Comparison of ENCODE assay signal across 24 cellular contexts in the genomic region with DNA sequence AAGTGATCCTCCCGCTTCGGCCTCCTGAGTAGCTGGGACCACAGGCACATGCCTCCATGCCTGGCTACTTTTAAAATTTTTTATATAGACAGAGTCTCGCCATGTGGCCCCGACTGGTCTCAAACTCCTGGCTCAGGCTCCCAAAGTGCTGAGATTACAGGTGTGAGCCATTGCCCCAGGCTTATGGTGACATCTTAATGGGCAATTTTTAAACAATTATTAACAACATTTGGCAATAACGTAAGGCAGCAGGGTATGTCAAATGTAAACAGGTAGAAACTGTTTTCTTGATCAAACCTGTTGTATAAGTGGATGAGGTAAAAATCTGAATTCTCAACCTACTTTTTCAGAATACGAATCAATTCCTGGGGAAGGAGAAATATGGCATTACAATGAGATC.
"Had no signal": no experiment of that assay in that cellular context is flagged by ENCODE, and none has a peak within 500 bp of the region (broad histone marks: within the 10 kb centered on the region; RNA-seq: fewer than 3 reads in every experiment).

No MANE protein-coding gene starts in this region.

- ATAC-seq: left cardiac atrium; mucosa of descending colon; natural killer cell treated with Interleukin-12 subunit alpha and Interleukin-12 subunit beta and Interleukin-15 and Interleukin-18, amount 100 ng/mL, for 72 hours; sciatic nerve; stimulated activated naive CD8-positive, alpha-beta T cell treated with anti-CD3 and anti-CD28 coated beads, Interleukin-15, amount 100 ng/mL, for 72 hours had no signal

- H3K27ac ChIP-seq: colonic mucosa, left lung, neural progenitor cell, parathyroid adenoma, right atrium auricular region, suprapubic skin, vagina had no signal

- DNase-seq: colonic mucosa; effector memory CD4-positive, alpha-beta T cell; erythroblast; hypothalamus; immature natural killer cell; left cardiac atrium; left lung; mesenchymal stem cell; mucosa of descending colon; naive B cell; stimulated activated CD4-positive, alpha-beta T cell treated with anti-CD3 and anti-CD28 coated beads, Interleukin-12 subunit alpha, Interleukin-12 subunit beta, amount 100 ng/mL, for 4 hours; stimulated activated CD4-positive, alpha-beta T cell treated with anti-CD3 and anti-CD28 coated beads, Interleukin-1b, Interleukin-23, amount 100 ng/mL, for 48 hours; stimulated activated CD4-positive, alpha-beta T cell treated with anti-CD3 and anti-CD28 coated beads, Interleukin-4, amount 100 ng/mL, for 1 hour; stimulated activated CD8-positive, alpha-beta memory T cell treated with anti-CD3 and anti-CD28 coated beads, Interleukin-4, amount 100 ng/mL, for 48 hours; stimulated activated naive CD4-positive, alpha-beta T cell; stimulated activated naive CD8-positive, alpha-beta T cell treated with anti-CD3 and anti-CD28 coated beads, Interleukin-15, amount 100 ng/mL, for 72 hours; trophoblast cell had no signal
